13 cellular contexts compared by ENCODE assay signal in genomic region chr17:81978901-81979298, GRCh38. TPM values are rescaled to one million over a fixed set of nuclear protein-coding genes. Genes with fewer than 3 reads are reported as not detected.
A peak's percentile ranks its signal among the peaks of the same experiment; 100 is the strongest.
DNase-seq lines count a peak whose midpoint lies in the region; ATAC-seq, FAIRE-seq and TF ChIP-seq lines count a peak whose summit lies in the region.
"Had no signal": no experiment of that assay in that cellular context is flagged by ENCODE, and none has a peak within 500 bp of the region (broad histone marks: within the 10 kb centered on the region; RNA-seq: fewer than 3 reads in every experiment).

No MANE protein-coding gene starts in this region.

- no peak for TF ChIP-seq CTCF in CD4-positive, alpha-beta T cell (IDR thresholded peaks at IDR 0.05)
- TF ChIP-seq CTCF in Loucy (conservative IDR thresholded peaks at IDR 0.05; ENCODE audit: low read length) (no peak), K562 (IDR thresholded peaks at IDR 0.05 in 2 of 3, conservative IDR thresholded peaks at IDR 0.05 in 1 of 3; ENCODE audit: insufficient read depth in 2 of 3, low read depth in 1 of 3, low read length in 3 of 3) (no peak), nephron (IDR thresholded peaks at IDR 0.05; ENCODE audit: unreplicated experiment in 3 of 3) (no peak), sigmoid colon (IDR thresholded peaks at IDR 0.05) (no peak), esophagus squamous epithelium (IDR thresholded peaks at IDR 0.05) (no peak)

- CTCF ChIA-PET in CD4-positive, alpha-beta T cell (lab: Charles Lee), result interaction anchor here (1.9 to 2.3 kb wide), 2 partner anchors 19 to 41 kb away, joined by 6 to 15 read pairs; no protein-coding TSS in a partner anchor
- CTCF ChIA-PET in K562 (lab: Yijun Ruan, JAX; ENCODE audit: low intra/inter-chr PET ratio), result no interaction called here

- no peaks in the 10 kb centered on the region for H3F3A ChIP-seq in Loucy (ENCODE audit: low read depth)

- peak overlapping the region; percentile 84 for H3K9ac ChIP-seq in Loucy (ENCODE audit: low read depth, low read length, poor library complexity, severe bottlenecking)
- peak overlapping the region in 1 of 2 experiments; percentile 68; a peak in 2 of 4 replicates for H3K9ac ChIP-seq in K562 (ENCODE audit: insufficient read depth in 1 of 2, low read depth in 2 of 2, low read length in 2 of 2)

- intact Hi-C loops in CD4-positive, alpha-beta T cell (cut with DNase I, micrococcal nuclease), result no loop called here
- intact Hi-C loops in K562 (cut with micrococcal nuclease), result loop anchor here (5.0 kb wide), 1 partner anchor 43 kb away; the partner anchor contains the start of genes CENPX and LRRC45
- intact Hi-C loops in sigmoid colon (cut with DNase I), result loop anchor here (5.0 kb wide), 1 partner anchor 43 kb away; the partner anchor contains the start of genes CENPX and LRRC45
- intact Hi-C loops in esophagus squamous epithelium (cut with DNase I), result no loop called here

- H2AFZ ChIP-seq in Loucy (ENCODE audit: low read length), result no peak overlapping the region
- no peak overlapping the region for H2AFZ ChIP-seq in K562 (ENCODE audit: low read depth, low read length)

- peak overlapping the region; percentile 81 for H3K4me3 ChIP-seq in Loucy (ENCODE audit: low read length, poor library complexity, severe bottlenecking)
- H3K4me3 ChIP-seq in K562, result no peak overlapping the region
- no peak overlapping the region for H3K4me3 ChIP-seq in sigmoid colon
- no peak overlapping the region for H3K4me3 ChIP-seq in esophagus squamous epithelium

- no peaks in the 10 kb centered on the region for H3K9me3 Mint-ChIP-seq in CD4-positive, alpha-beta T cell
- H3K9me3 Mint-ChIP-seq in nephron, result peaks cover 8% of the 10 kb centered on the region

- peak overlapping the region; percentile 76 for H3K27ac Mint-ChIP-seq in CD4-positive, alpha-beta T cell
- H3K27ac Mint-ChIP-seq in nephron, result peak overlapping the region; percentile 72 to 83 (median 73)

- no peak for DNase-seq in CD4-positive, alpha-beta T cell
- DNase-seq in K562 (ENCODE audit: extremely low read depth in 1 of 4, low spot score in 3 of 4) (no peak), sigmoid colon (no peak), AML-193 (lab: John Stamatoyannopoulos, UW) (no peak), esophagus squamous epithelium (lab: John Stamatoyannopoulos, UW) (no peak)
- DNase-seq: DMS53, GM23248, SW 1271 had no signal

- H3K9me1 ChIP-seq in K562 (ENCODE audit: control insufficient read depth, insufficient read depth, low read length), result no peaks in the 10 kb centered on the region

- H3K4me1 Mint-ChIP-seq in CD4-positive, alpha-beta T cell (ENCODE audit: low read depth), result peaks cover 46% of the 10 kb centered on the region
- H3K4me1 Mint-ChIP-seq in nephron, result peaks cover 16% of the 10 kb centered on the region

- H4K20me1 ChIP-seq in Loucy (ENCODE audit: insufficient read depth, low read length, poor library complexity, severe bottlenecking) (peaks cover 10% of the 10 kb centered on the region), K562 (replicated peaks; ENCODE audit: control insufficient read depth, insufficient read depth, low read length) (no peaks in the 10 kb centered on the region)

- TF ChIP-seq RAD21 in K562 (CRISPR knock-in tag; conservative IDR thresholded peaks at IDR 0.05 in 1 of 2, IDR thresholded peaks at IDR 0.05 in 1 of 2), result no peak

- WGBS in K562 (ENCODE audit: insufficient coverage, low coverage, missing lambda C conversion rate), result 97% methylated on average over 8 of the region's 8 CpGs
- WGBS in sigmoid colon, 2 donors, result 84 to 92% methylated on average over 8 of the region's 8 CpGs
- WGBS in esophagus squamous epithelium, 2 donors, result 73 to 75% methylated on average over 5 to 6 of the region's 8 CpGs

- no peaks in the 10 kb centered on the region for H3K9me2 ChIP-seq in Loucy (replicated peaks; ENCODE audit: low read depth, low read length)

- H3K27ac ChIP-seq in CD4-positive, alpha-beta T cell (ENCODE audit: low read depth, low read length), result no peak overlapping the region
- H3K27ac ChIP-seq in K562 (ENCODE audit: extremely low read depth, low read depth, low read length) (no peak overlapping the region), sigmoid colon (no peak overlapping the region), esophagus squamous epithelium (no peak overlapping the region)
- H3K27ac ChIP-seq: left lung had no signal

- H3K27me3 Mint-ChIP-seq in CD4-positive, alpha-beta T cell, result no peaks in the 10 kb centered on the region
- H3K27me3 Mint-ChIP-seq in nephron (ENCODE audit: low read depth), result no peaks in the 10 kb centered on the region

- TF ChIP-seq POLR2A in K562 (conservative IDR thresholded peaks at IDR 0.05), result no peak
- no peak for TF ChIP-seq POLR2A in sigmoid colon (IDR thresholded peaks at IDR 0.05)
- no peak for TF ChIP-seq POLR2A in esophagus squamous epithelium (IDR thresholded peaks at IDR 0.05)

- no peak for ATAC-seq in CD4-positive, alpha-beta T cell (ENCODE audit: poor library complexity)
- ATAC-seq in K562, result no peak
- ATAC-seq in GM21619 (IDR thresholded peaks at IDR 0.05; ENCODE audit: unreplicated experiment), result no peak
- ATAC-seq: left lung had no signal

- H3K36me3 ChIP-seq in Loucy (ENCODE audit: insufficient read depth, low read length) (no peaks in the 10 kb centered on the region; the same call in 1 of the 2 replicates), K562 (ENCODE audit: control insufficient read depth, insufficient read depth, low read length) (peaks cover 27% of the 10 kb centered on the region; the same call in 1 of the 3 replicates), sigmoid colon (peaks cover 0 to 35% (median 5%) of the 10 kb centered on the region in 4 donors), esophagus squamous epithelium (peaks cover 0 to 22% (median 0%) of the 10 kb centered on the region in 3 donors)

- H3K36me3 Mint-ChIP-seq in CD4-positive, alpha-beta T cell (ENCODE audit: low read depth), result peaks cover 29% of the 10 kb centered on the region
- H3K36me3 Mint-ChIP-seq in nephron (ENCODE audit: low read depth), result peaks cover 14% of the 10 kb centered on the region

- no TSS peak for BruUV-seq in K562 (replicated peaks; lab: Mats Ljungman, UMichigan)

- H3K79me2 ChIP-seq in Loucy (ENCODE audit: insufficient read depth, low read length) (peaks cover 8% of the 10 kb centered on the region; the same call in 1 of the 2 replicates), K562 (ENCODE audit: control insufficient read depth, insufficient read depth, low read length) (peaks cover 16% of the 10 kb centered on the region; the same call in 2 of the 3 replicates)

- in situ Hi-C loops in K562 (cut with MboI), result no loop called here

- no peak for FAIRE-seq in K562 (lab: Jason Lieb, UNC)

- peak overlapping the region; percentile 78 for H3K4me2 ChIP-seq in Loucy (ENCODE audit: low read depth, low read length, poor library complexity, severe bottlenecking)
- H3K4me2 ChIP-seq in K562 (ENCODE audit: insufficient read depth, low read length), result no peak overlapping the region

- H3K9me3 ChIP-seq in CD4-positive, alpha-beta T cell (ENCODE audit: control insufficient read depth, low read length), result no peaks in the 10 kb centered on the region
- H3K9me3 ChIP-seq in Loucy (ENCODE audit: insufficient read depth, low read depth, low read length) (no peaks in the 10 kb centered on the region), K562 (replicated peaks; ENCODE audit: control insufficient read depth, insufficient read depth, low read depth, low read length) (no peaks in the 10 kb centered on the region), sigmoid colon (no peaks in the 10 kb centered on the region), esophagus squamous epithelium (peaks cover 0 to 3% (median 0%) of the 10 kb centered on the region in 3 donors)
- H3K9me3 ChIP-seq: left lung, upper lobe of left lung had no signal

- TF ChIP-seq EP300 in K562 (IDR thresholded peaks at IDR 0.05; ENCODE audit: low read length) (no peak), sigmoid colon (IDR thresholded peaks at IDR 0.05) (no peak)

- POLR2A ChIA-PET in CD4-positive, alpha-beta T cell (lab: Charles Lee), result interaction anchor here (3.5 kb wide), 1 partner anchor 11 kb away, joined by 26 read pairs; no protein-coding TSS in a partner anchor
- POLR2A ChIA-PET in K562 (lab: Yijun Ruan, JAX), result interaction anchor here (0.6 to 1.3 kb wide), 2 partner anchors 268 to 468 kb away, joined by 3 to 5 read pairs; no protein-coding TSS in a partner anchor

- H3K4me3 Mint-ChIP-seq in CD4-positive, alpha-beta T cell, result peak overlapping the region; percentile 85
- peak overlapping the region; percentile 83 to 87 (median 87) for H3K4me3 Mint-ChIP-seq in nephron

- H3K27me3 ChIP-seq in CD4-positive, alpha-beta T cell (ENCODE audit: control insufficient read depth, insufficient read depth, low read length), result no peaks in the 10 kb centered on the region
- H3K27me3 ChIP-seq in Loucy (ENCODE audit: insufficient read depth, low read length, poor library complexity, severe bottlenecking) (no peaks in the 10 kb centered on the region), K562 (ENCODE audit: control insufficient read depth in 2 of 2, insufficient read depth in 2 of 2, low read length in 2 of 2) (no peaks in the 10 kb centered on the region), sigmoid colon (no peaks in the 10 kb centered on the region), esophagus squamous epithelium (no peaks in the 10 kb centered on the region)
- H3K27me3 ChIP-seq: left lung, upper lobe of left lung had no signal

- H3K4me1 ChIP-seq in Loucy (ENCODE audit: insufficient read depth, low read length, poor library complexity, severe bottlenecking), result peaks cover 45% of the 10 kb centered on the region
- peaks cover 23 to 35% of the 10 kb centered on the region in 2 experiments for H3K4me1 ChIP-seq in K562 (replicated peaks in 1 of 2; ENCODE audit: control insufficient read depth in 2 of 2, insufficient read depth in 2 of 2, low read length in 2 of 2)
- peaks cover 0 to 20% (median 18%) of the 10 kb centered on the region in 4 donors for H3K4me1 ChIP-seq in sigmoid colon
- peaks cover 14 to 61% (median 15%) of the 10 kb centered on the region in 3 donors for H3K4me1 ChIP-seq in esophagus squamous epithelium

RNA-seq across cellular contexts. Expression of gene ASPSCR1, which starts 1.5 kb away (rescaled TPM):
- total RNA-seq in CD4-positive, alpha-beta T cell, result 10 to 100 TPM; 19.1 to 22.7 TPM
- 32.2 and 96.0 TPM in 2 replicates for total RNA-seq in K562 (2011; cell fraction: chromatin; rRNA removed; ENCODE audit: low replicate concordance)
- 68.7 and 87.6 TPM in 2 replicates for total RNA-seq in K562 (2011; cell fraction: nucleolus; rRNA removed)
- 42.2 and 44.0 TPM in 2 replicates for total RNA-seq in K562 (2011; cell fraction: nucleoplasm; rRNA removed)
- 35.9 and 49.9 TPM in 2 replicates for total RNA-seq in K562 (2014; rRNA removed)
- total RNA-seq in K562 (2014; rRNA removed; fragmentation: Illumina TruSeq; extraction: Trizol), result 5.9 and 7.4 TPM in 2 replicates
- 21.3 and 22.3 TPM in 2 replicates for total RNA-seq in K562 (2015; rRNA removed; fragmentation: Illumina TruSeq; extraction: Trizol)
- total RNA-seq in K562 (2021), result 33.4 and 36.9 TPM in 2 replicates
- polyA plus RNA-seq in K562 (2011; rRNA removed), result 8.6 TPM in 2 replicates
- 16.0 and 34.5 TPM in 2 replicates for polyA plus RNA-seq in K562 (2011; cell fraction: cytosol; rRNA removed)
- polyA plus RNA-seq in K562 (2011; cell fraction: nucleus; rRNA removed), result 72.4 and 104 TPM in 2 replicates
- polyA plus RNA-seq in K562 (2012), result 26.6 and 32.9 TPM in 2 replicates
- 11.6 and 19.2 TPM in 2 replicates for polyA plus RNA-seq in K562 (2014; fragmentation: Illumina TruSeq; extraction: Trizol)
- polyA plus RNA-seq in K562 (2014; fragmentation: Nextera tagmentation; extraction: Ambion mirVana), result 1 to 10 TPM in 1 of 2 experiments, under 1 TPM in 1; 0.90 to 2.2 TPM
- polyA plus RNA-seq in K562 (2014; rRNA removed), result 26.7 and 33.7 TPM in 2 replicates
- polyA minus RNA-seq in K562 (2011; rRNA and poly(A)+ RNA removed), result 1.6 and 6.1 TPM in 2 replicates
- polyA minus RNA-seq in K562 (2011; cell fraction: cytosol; rRNA and poly(A)+ RNA removed), result 16.6 and 18.1 TPM in 2 replicates
- polyA minus RNA-seq in K562 (2011; cell fraction: nucleus; rRNA and poly(A)+ RNA removed), result 25.4 and 29.1 TPM in 2 replicates
- total RNA-seq in sigmoid colon, result 10 to 100 TPM in 3 of 4 donors, 1 to 10 TPM in 1; 9.3 to 27.7 (median 19.3) TPM
- 10 to 100 TPM; 23.4 to 35.9 (median 25.8) TPM for polyA plus RNA-seq in sigmoid colon
- total RNA-seq in esophagus squamous epithelium, result 10 to 100 TPM; 10.1 to 21.0 (median 17.1) TPM

RNA-seq across cellular contexts. Expression of gene NOTUM, which starts 17.9 kb away (rescaled TPM):
- total RNA-seq in CD4-positive, alpha-beta T cell, result not detected
- total RNA-seq in K562 (2011; cell fraction: chromatin; rRNA removed; ENCODE audit: low replicate concordance), result 8.4 and 25.5 TPM in 2 replicates
- total RNA-seq in K562 (2011; cell fraction: nucleolus; rRNA removed), result 25.5 and 27.9 TPM in 2 replicates
- 15.3 and 16.9 TPM in 2 replicates for total RNA-seq in K562 (2011; cell fraction: nucleoplasm; rRNA removed)
- total RNA-seq in K562 (2014; rRNA removed), result 13.9 and 22.5 TPM in 2 replicates
- total RNA-seq in K562 (2014; rRNA removed; fragmentation: Illumina TruSeq; extraction: Trizol), result 0.99 and 1.3 TPM in 2 replicates
- total RNA-seq in K562 (2015; rRNA removed; fragmentation: Illumina TruSeq; extraction: Trizol), result 4.1 and 4.2 TPM in 2 replicates
- total RNA-seq in K562 (2021), result 11.8 and 14.1 TPM in 2 replicates
- polyA plus RNA-seq in K562 (2011; rRNA removed), result 4.5 and 6.1 TPM in 2 replicates
- polyA plus RNA-seq in K562 (2011; cell fraction: cytosol; rRNA removed), result 7.8 and 22.0 TPM in 2 replicates
- 10.3 and 25.0 TPM in 2 replicates for polyA plus RNA-seq in K562 (2011; cell fraction: nucleus; rRNA removed)
- polyA plus RNA-seq in K562 (2012), result 8.5 and 11.5 TPM in 2 replicates
- 1.9 and 5.3 TPM in 2 replicates for polyA plus RNA-seq in K562 (2014; fragmentation: Illumina TruSeq; extraction: Trizol)
- polyA plus RNA-seq in K562 (2014; fragmentation: Nextera tagmentation; extraction: Ambion mirVana), result under 1 TPM; 0.03 to 0.17 TPM
- polyA plus RNA-seq in K562 (2014; rRNA removed), result 13.4 and 14.0 TPM in 2 replicates
- polyA minus RNA-seq in K562 (2011; rRNA and poly(A)+ RNA removed), result 0.72 and 1.6 TPM in 2 replicates
- 4.7 and 5.6 TPM in 2 replicates for polyA minus RNA-seq in K562 (2011; cell fraction: cytosol; rRNA and poly(A)+ RNA removed)
- 14.7 and 15.2 TPM in 2 replicates for polyA minus RNA-seq in K562 (2011; cell fraction: nucleus; rRNA and poly(A)+ RNA removed)
- not detected for total RNA-seq in sigmoid colon
- under 1 TPM in 1 of 3 donors, not detected in 2; 0.22 TPM for polyA plus RNA-seq in sigmoid colon
- under 1 TPM in 3 of 4 donors, not detected in 1; 0.11 to 0.94 (median 0.19) TPM for total RNA-seq in esophagus squamous epithelium
- total RNA-seq: GM23248 had no signal
- polyA plus RNA-seq: GM23248 had no signal

RNA-seq across cellular contexts. Expression of gene MYADML2, which starts 31.9 kb away (rescaled TPM):
- total RNA-seq in CD4-positive, alpha-beta T cell, result not detected
- total RNA-seq in K562 (2011; cell fraction: chromatin; rRNA removed; ENCODE audit: low replicate concordance), result not detected in 2 replicates
- total RNA-seq in K562 (2011; cell fraction: nucleolus; rRNA removed), result not detected in 2 replicates
- total RNA-seq in K562 (2011; cell fraction: nucleoplasm; rRNA removed), result not detected in 2 replicates
- not detected in 2 replicates for total RNA-seq in K562 (2014; rRNA removed)
- total RNA-seq in K562 (2014; rRNA removed; fragmentation: Illumina TruSeq; extraction: Trizol), result not detected in 2 replicates
- not detected in 2 replicates for total RNA-seq in K562 (2015; rRNA removed; fragmentation: Illumina TruSeq; extraction: Trizol)
- not detected in 2 replicates for total RNA-seq in K562 (2021)
- polyA plus RNA-seq in K562 (2011; rRNA removed), result not detected in 2 replicates
- polyA plus RNA-seq in K562 (2011; cell fraction: cytosol; rRNA removed), result not detected in 2 replicates
- not detected in 2 replicates for polyA plus RNA-seq in K562 (2011; cell fraction: nucleus; rRNA removed)
- polyA plus RNA-seq in K562 (2012), result 0.05 and 0.26 TPM in 2 replicates
- not detected in 2 replicates for polyA plus RNA-seq in K562 (2014; fragmentation: Illumina TruSeq; extraction: Trizol)
- polyA plus RNA-seq in K562 (2014; fragmentation: Nextera tagmentation; extraction: Ambion mirVana), result not detected
- polyA plus RNA-seq in K562 (2014; rRNA removed), result not detected in 2 replicates
- polyA minus RNA-seq in K562 (2011; rRNA and poly(A)+ RNA removed), result not detected in 2 replicates
- not detected in 2 replicates for polyA minus RNA-seq in K562 (2011; cell fraction: cytosol; rRNA and poly(A)+ RNA removed)
- polyA minus RNA-seq in K562 (2011; cell fraction: nucleus; rRNA and poly(A)+ RNA removed), result not detected in 2 replicates
- total RNA-seq in sigmoid colon, result not detected
- not detected for polyA plus RNA-seq in sigmoid colon
- not detected for total RNA-seq in esophagus squamous epithelium
- total RNA-seq: GM23248, left lung, upper lobe of left lung had no signal
- polyA plus RNA-seq: GM23248 had no signal

RNA-seq across cellular contexts. Expression of gene PYCR1, which starts 41.8 kb away (rescaled TPM):
- 1 to 10 TPM in 1 of 2 experiments, under 1 TPM in 1; 0.38 to 1.0 TPM for total RNA-seq in CD4-positive, alpha-beta T cell
- total RNA-seq in K562 (2011; cell fraction: chromatin; rRNA removed; ENCODE audit: low replicate concordance), result 35.2 and 129 TPM in 2 replicates
- 138 and 157 TPM in 2 replicates for total RNA-seq in K562 (2011; cell fraction: nucleolus; rRNA removed)
- total RNA-seq in K562 (2011; cell fraction: nucleoplasm; rRNA removed), result 86.4 and 88.3 TPM in 2 replicates
- 215 and 290 TPM in 2 replicates for total RNA-seq in K562 (2014; rRNA removed)
- 72.4 and 95.4 TPM in 2 replicates for total RNA-seq in K562 (2014; rRNA removed; fragmentation: Illumina TruSeq; extraction: Trizol)
- total RNA-seq in K562 (2015; rRNA removed; fragmentation: Illumina TruSeq; extraction: Trizol), result 120 and 126 TPM in 2 replicates
- total RNA-seq in K562 (2021), result 302 and 328 TPM in 2 replicates
- 188 and 273 TPM in 2 replicates for polyA plus RNA-seq in K562 (2011; rRNA removed)
- polyA plus RNA-seq in K562 (2011; cell fraction: cytosol; rRNA removed), result 301 and 524 TPM in 2 replicates
- polyA plus RNA-seq in K562 (2011; cell fraction: nucleus; rRNA removed), result 256 and 278 TPM in 2 replicates
- polyA plus RNA-seq in K562 (2012), result 283 and 370 TPM in 2 replicates
- polyA plus RNA-seq in K562 (2014; fragmentation: Illumina TruSeq; extraction: Trizol), result 183 and 278 TPM in 2 replicates
- polyA plus RNA-seq in K562 (2014; fragmentation: Nextera tagmentation; extraction: Ambion mirVana), result 10 to 100 TPM; 11.7 to 18.6 TPM
- 270 and 349 TPM in 2 replicates for polyA plus RNA-seq in K562 (2014; rRNA removed)
- 107 and 155 TPM in 2 replicates for polyA minus RNA-seq in K562 (2011; rRNA and poly(A)+ RNA removed)
- polyA minus RNA-seq in K562 (2011; cell fraction: cytosol; rRNA and poly(A)+ RNA removed), result 127 and 130 TPM in 2 replicates
- polyA minus RNA-seq in K562 (2011; cell fraction: nucleus; rRNA and poly(A)+ RNA removed), result 35.5 and 52.4 TPM in 2 replicates
- 1 to 10 TPM; 1.1 to 9.1 (median 2.8) TPM for total RNA-seq in sigmoid colon
- 10 to 100 TPM; 34.2 to 64.9 (median 49.7) TPM for polyA plus RNA-seq in sigmoid colon
- 10 to 100 TPM; 14.0 to 24.3 (median 17.4) TPM for total RNA-seq in esophagus squamous epithelium

RNA-seq across cellular contexts. Expression of gene CENPX, which starts 43.8 kb away (rescaled TPM):
- 10 to 100 TPM; 14.9 to 19.6 TPM for total RNA-seq in CD4-positive, alpha-beta T cell
- 52.2 and 175 TPM in 2 replicates for total RNA-seq in K562 (2011; cell fraction: chromatin; rRNA removed; ENCODE audit: low replicate concordance)
- total RNA-seq in K562 (2011; cell fraction: nucleolus; rRNA removed), result 218 and 267 TPM in 2 replicates
- total RNA-seq in K562 (2011; cell fraction: nucleoplasm; rRNA removed), result 117 and 130 TPM in 2 replicates
- total RNA-seq in K562 (2014; rRNA removed), result 318 and 420 TPM in 2 replicates
- 46.8 and 67.9 TPM in 2 replicates for total RNA-seq in K562 (2014; rRNA removed; fragmentation: Illumina TruSeq; extraction: Trizol)
- 124 and 127 TPM in 2 replicates for total RNA-seq in K562 (2015; rRNA removed; fragmentation: Illumina TruSeq; extraction: Trizol)
- 267 and 275 TPM in 2 replicates for total RNA-seq in K562 (2021)
- polyA plus RNA-seq in K562 (2011; rRNA removed), result 170 and 181 TPM in 2 replicates
- polyA plus RNA-seq in K562 (2011; cell fraction: cytosol; rRNA removed), result 177 and 348 TPM in 2 replicates
- polyA plus RNA-seq in K562 (2011; cell fraction: nucleus; rRNA removed), result 315 and 491 TPM in 2 replicates
- polyA plus RNA-seq in K562 (2012), result 133 and 234 TPM in 2 replicates
- 115 and 158 TPM in 2 replicates for polyA plus RNA-seq in K562 (2014; fragmentation: Illumina TruSeq; extraction: Trizol)
- 100 to 1,000 TPM in 1 of 2 experiments, 10 to 100 TPM in 1; 32.7 to 113 TPM for polyA plus RNA-seq in K562 (2014; fragmentation: Nextera tagmentation; extraction: Ambion mirVana)
- polyA plus RNA-seq in K562 (2014; rRNA removed), result 352 and 375 TPM in 2 replicates
- polyA minus RNA-seq in K562 (2011; rRNA and poly(A)+ RNA removed), result 20.5 and 34.2 TPM in 2 replicates
- polyA minus RNA-seq in K562 (2011; cell fraction: cytosol; rRNA and poly(A)+ RNA removed), result 62.7 and 65.0 TPM in 2 replicates
- polyA minus RNA-seq in K562 (2011; cell fraction: nucleus; rRNA and poly(A)+ RNA removed), result 51.4 and 58.3 TPM in 2 replicates
- total RNA-seq in sigmoid colon, result 100 to 1,000 TPM in 3 of 4 donors, 10 to 100 TPM in 1; 78.4 to 164 (median 124) TPM
- 100 to 1,000 TPM; 249 to 273 (median 258) TPM for polyA plus RNA-seq in sigmoid colon
- 100 to 1,000 TPM in 2 of 4 donors, 10 to 100 TPM in 2; 52.1 to 144 (median 106) TPM for total RNA-seq in esophagus squamous epithelium

Comparison
In these comparisons a context has a peak if more than half of its experiments do, and no peak if none do; other contexts are left out.
1. intact Hi-C loops: an anchor here in K562 (5.0 kb wide) and sigmoid colon (5.0 kb wide); none called in CD4-positive, alpha-beta T cell and esophagus squamous epithelium.